ENCODE assay signal across 23 cellular contexts in the genomic region with DNA sequence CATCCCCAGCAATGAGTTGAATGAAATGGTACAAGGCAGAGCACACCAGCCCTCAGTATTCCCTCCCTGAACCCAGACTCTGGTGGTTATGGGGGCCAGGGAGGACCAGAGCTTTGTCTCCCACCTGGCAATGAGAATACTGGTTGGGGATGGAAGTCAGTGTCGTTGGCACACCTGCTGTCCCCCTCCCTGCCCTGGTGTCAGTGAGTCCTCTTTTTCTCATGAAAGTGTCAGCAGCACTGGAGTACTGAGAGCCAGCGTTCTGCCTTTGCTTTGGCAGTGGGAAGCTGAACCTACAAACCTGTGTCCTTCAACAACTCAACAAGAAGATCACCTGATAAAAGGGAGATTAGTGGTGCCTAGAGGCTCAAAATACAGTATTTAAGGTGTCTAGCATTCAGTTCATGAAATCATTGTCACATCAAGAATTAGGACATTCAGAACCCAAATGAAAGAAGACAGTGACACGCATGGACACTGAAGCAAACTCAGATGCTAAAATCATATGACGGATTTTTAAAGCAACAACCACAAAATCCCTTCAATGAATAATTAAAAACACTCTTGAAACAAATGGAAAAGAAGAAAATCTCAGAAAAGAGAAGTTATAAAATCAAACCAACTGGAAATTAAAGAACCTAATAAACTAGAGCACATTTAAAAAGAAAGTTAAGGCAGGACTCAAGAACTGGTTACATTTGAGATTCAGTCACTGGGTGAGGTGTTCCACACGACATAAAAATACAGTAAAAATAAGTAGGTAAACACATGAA.
DNase-seq lines count a peak whose midpoint lies in the region; ATAC-seq and TF ChIP-seq lines count a peak whose summit lies in the region.
"Had no signal": no experiment of that assay in that cellular context is flagged by ENCODE, and none has a peak within 500 bp of the region (broad histone marks: within the 10 kb centered on the region; RNA-seq: fewer than 3 reads in every experiment).

No MANE protein-coding gene starts in this region.

- no peaks in the 10 kb centered on the region for H3K4me1 ChIP-seq in body of pancreas
- H3K4me1 ChIP-seq: Caco-2, left ventricle myocardium inferior, neural progenitor cell, SJCRH30 had no signal

- no peak for TF ChIP-seq CTCF in body of pancreas (IDR thresholded peaks at IDR 0.05)

- H3K36me3 Mint-ChIP-seq in activated T-helper 17 cell treated with anti-CD3 and anti-CD28 coated beads, Interleukin-2, amount 50 U/mL, for 72 hours (ENCODE audit: low read depth): no peaks in the 10 kb centered on the region
- no peaks in the 10 kb centered on the region for H3K36me3 Mint-ChIP-seq in stimulated activated naive B cell treated with anti-CD40 and anti-IgM and Interleukin-4, amounts not matched to agents 10 μg/mL and 1 μg/mL and 100 μg/mL, for 72 hours
- H3K36me3 Mint-ChIP-seq: immature natural killer cell, neural progenitor cell had no signal

- peaks cover 6% of the 10 kb centered on the region for H3K27me3 Mint-ChIP-seq in activated T-helper 17 cell treated with anti-CD3 and anti-CD28 coated beads, Interleukin-2, amount 50 U/mL, for 72 hours
- no peaks in the 10 kb centered on the region for H3K27me3 Mint-ChIP-seq in stimulated activated naive B cell treated with anti-CD40 and anti-IgM and Interleukin-4, amounts not matched to agents 10 μg/mL and 1 μg/mL and 100 μg/mL, for 72 hours

- TF ChIP-seq POLR2A in body of pancreas (IDR thresholded peaks at IDR 0.05): no peak

- no peaks in the 10 kb centered on the region for H3K9me3 ChIP-seq in body of pancreas
- H3K9me3 ChIP-seq: Caco-2, left ventricle myocardium inferior, SJCRH30 had no signal

- H3K4me3 Mint-ChIP-seq in activated T-helper 17 cell treated with anti-CD3 and anti-CD28 coated beads, Interleukin-2, amount 50 U/mL, for 72 hours: peak overlapping the region; percentile 9
- peak overlapping the region; percentile 60 for H3K4me3 Mint-ChIP-seq in stimulated activated naive B cell treated with anti-CD40 and anti-IgM and Interleukin-4, amounts not matched to agents 10 μg/mL and 1 μg/mL and 100 μg/mL, for 72 hours
- H3K4me3 Mint-ChIP-seq: neural progenitor cell had no signal

- 50 to 55% methylated on average over 4 to 5 of the region's 5 CpGs for WGBS in body of pancreas, 2 donors

- DNase-seq in NCI-H2171 treated with DMSO at 0.1 percent for 48 hours (lab: John Stamatoyannopoulos, UW): peak; percentile 20
- DNase-seq in NCI-H2171 (lab: John Stamatoyannopoulos, UW): no peak
- DNase-seq in Jurkat, Clone E6-1 (ENCODE audit: low read depth, low spot score): peak; percentile 17
- DNase-seq in stimulated activated naive B cell treated with anti-CD40 and anti-IgM and Interleukin-4, amounts not matched to agents 10 μg/mL and 1 μg/mL and 100 μg/mL, for 72 hours: no peak
- DNase-seq in COR-L47 (lab: John Stamatoyannopoulos, UW): no peak
- no peak for DNase-seq in body of pancreas
- DNase-seq: 8988T; activated CD4-positive, alpha-beta T cell treated with anti-CD3 and anti-CD28 coated beads, Interleukin-2, amount 50 U/mL, for 4 hours; activated naive CD4-positive, alpha-beta T cell; activated T-cell treated with anti-CD3 and anti-CD28 coated beads for 4 hours; amygdala; Caco-2; left ventricle myocardium inferior; NCI-H1417 treated with DMSO at 0.1 percent for 48 hours; NCI-H82; SJCRH30; stimulated activated CD4-positive, alpha-beta T cell treated with anti-CD3 and anti-CD28 coated beads, Interleukin-4, amount 100 ng/mL, for 4 hours had no signal

- no peak overlapping the region for H3K27ac ChIP-seq in body of pancreas
- H3K27ac ChIP-seq: left ventricle myocardium inferior, neural progenitor cell, SJCRH30, VCaP had no signal

- intact Hi-C loops in body of pancreas (cut with DNase I): no loop called here

- peaks cover 4% of the 10 kb centered on the region for H3K4me1 Mint-ChIP-seq in activated T-helper 17 cell treated with anti-CD3 and anti-CD28 coated beads, Interleukin-2, amount 50 U/mL, for 72 hours
- H3K4me1 Mint-ChIP-seq in stimulated activated naive B cell treated with anti-CD40 and anti-IgM and Interleukin-4, amounts not matched to agents 10 μg/mL and 1 μg/mL and 100 μg/mL, for 72 hours: peaks cover 66 to 90% of the 10 kb centered on the region in 2 donors

- H3K36me3 ChIP-seq in body of pancreas (replicated peaks in 1 of 2; ENCODE audit: insufficient read depth in 1 of 2, low read depth in 2 of 2): no peaks in the 10 kb centered on the region
- H3K36me3 ChIP-seq: left ventricle myocardium inferior, neural progenitor cell, SJCRH30 had no signal

- H3K4me3 ChIP-seq in Jurkat, Clone E6-1 (ENCODE audit: low read length): no peak overlapping the region
- no peak overlapping the region for H3K4me3 ChIP-seq in body of pancreas
- H3K4me3 ChIP-seq: left ventricle myocardium inferior, neural progenitor cell, SJCRH30 had no signal

- no peak for ATAC-seq in activated T-helper 17 cell treated with anti-CD3 and anti-CD28 coated beads, Interleukin-2, amount 50 U/mL, for 72 hours (replicated peaks)
- ATAC-seq in stimulated activated naive B cell treated with anti-CD40 and anti-IgM and Interleukin-4, amounts not matched to agents 10 μg/mL and 1 μg/mL and 100 μg/mL, for 72 hours (replicated peaks): peak; percentile 6 to 17
- ATAC-seq in GM21447 (IDR thresholded peaks at IDR 0.05; ENCODE audit: unreplicated experiment) (no peak), body of pancreas (no peak)
- ATAC-seq: Panc1 had no signal

- peak overlapping the region; percentile 24 for H3K27ac Mint-ChIP-seq in activated T-helper 17 cell treated with anti-CD3 and anti-CD28 coated beads, Interleukin-2, amount 50 U/mL, for 72 hours
- peak overlapping the region; percentile 94 for H3K27ac Mint-ChIP-seq in stimulated activated naive B cell treated with anti-CD40 and anti-IgM and Interleukin-4, amounts not matched to agents 10 μg/mL and 1 μg/mL and 100 μg/mL, for 72 hours
- H3K27ac Mint-ChIP-seq: neural progenitor cell had no signal

- no peaks in the 10 kb centered on the region for H3K27me3 ChIP-seq in body of pancreas
- H3K27me3 ChIP-seq: SJCRH30 had no signal

- H3K9me3 Mint-ChIP-seq in activated T-helper 17 cell treated with anti-CD3 and anti-CD28 coated beads, Interleukin-2, amount 50 U/mL, for 72 hours: no peaks in the 10 kb centered on the region
- no peaks in the 10 kb centered on the region for H3K9me3 Mint-ChIP-seq in stimulated activated naive B cell treated with anti-CD40 and anti-IgM and Interleukin-4, amounts not matched to agents 10 μg/mL and 1 μg/mL and 100 μg/mL, for 72 hours
- H3K9me3 Mint-ChIP-seq: neural progenitor cell had no signal

Comparison
In these comparisons a context has a peak if more than half of its experiments do, and no peak if none do; other contexts are left out.
1. DNase-seq: peak in NCI-H2171 treated with DMSO at 0.1 percent for 48 hours (single experiment) and Jurkat, Clone E6-1 (single experiment); none in NCI-H2171 (single experiment), stimulated activated naive B cell treated with anti-CD40 and anti-IgM and Interleukin-4, amounts not matched to agents 10 μg/mL and 1 μg/mL and 100 μg/mL, for 72 hours (single experiment), COR-L47 (single experiment) and body of pancreas (0 of 4).
2. ATAC-seq: peak in stimulated activated naive B cell treated with anti-CD40 and anti-IgM and Interleukin-4, amounts not matched to agents 10 μg/mL and 1 μg/mL and 100 μg/mL, for 72 hours (2 of 2); none in activated T-helper 17 cell treated with anti-CD3 and anti-CD28 coated beads, Interleukin-2, amount 50 U/mL, for 72 hours (single experiment), GM21447 (single experiment) and body of pancreas (single experiment).